In genomic region chr7:44966731-44967538, GRCh38 we compare ENCODE assay signal across 1 cellular context.
TF ChIP-seq lines count a peak whose summit lies in the region.

No MANE protein-coding gene starts in this region.

TF ChIP-seq in H1, 55 proteins besides CTCF, POLR2A, EP300 and RAD21 (continued from another document):
- TF ChIP-seq, protein P1, sequence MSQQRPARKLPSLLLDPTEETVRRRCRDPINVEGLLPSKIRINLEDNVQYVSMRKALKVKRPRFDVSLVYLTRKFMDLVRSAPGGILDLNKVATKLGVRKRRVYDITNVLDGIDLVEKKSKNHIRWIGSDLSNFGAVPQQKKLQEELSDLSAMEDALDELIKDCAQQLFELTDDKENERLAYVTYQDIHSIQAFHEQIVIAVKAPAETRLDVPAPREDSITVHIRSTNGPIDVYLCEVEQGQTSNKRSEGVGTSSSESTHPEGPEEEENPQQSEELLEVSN (IDR thresholded peaks at IDR 0.05): no peak
- TF ChIP-seq SAP30 (IDR thresholded peaks at IDR 0.05; ENCODE audit: insufficient read depth, insufficient replicate concordance, low read length) (no peak), POLR2AphosphoS5 (IDR thresholded peaks at IDR 0.05; ENCODE audit: low read depth, low read length) (no peak), EGR1 (IDR thresholded peaks at IDR 0.05; ENCODE audit: borderline replicate concordance, low read depth, low read length) (no peak), JUN (IDR thresholded peaks at IDR 0.05; ENCODE audit: low read depth, low read length) (no peak), BRCA1 (IDR thresholded peaks at IDR 0.05; ENCODE audit: low read depth, low read length) (no peak), RFX5 (IDR thresholded peaks at IDR 0.05; ENCODE audit: borderline replicate concordance, low read depth, low read length) (no peak), SP1 (IDR thresholded peaks at IDR 0.05; ENCODE audit: low read depth, low read length) (no peak), EZH2 (IDR thresholded peaks at IDR 0.05; ENCODE audit: low read depth, low read length, severe bottlenecking) (no peak), CHD2 (IDR thresholded peaks at IDR 0.05; ENCODE audit: low read length) (no peak)
- TF ChIP-seq, protein P2, sequence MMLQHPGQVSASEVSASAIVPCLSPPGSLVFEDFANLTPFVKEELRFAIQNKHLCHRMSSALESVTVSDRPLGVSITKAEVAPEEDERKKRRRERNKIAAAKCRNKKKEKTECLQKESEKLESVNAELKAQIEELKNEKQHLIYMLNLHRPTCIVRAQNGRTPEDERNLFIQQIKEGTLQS (IDR thresholded peaks at IDR 0.05; ENCODE audit: insufficient read depth, low read depth, low read length): no peak
TF ChIP-seq in H1: peak in this region for 0.
